Comparison of ENCODE assay signal across 1 cellular context in the genomic region with DNA sequence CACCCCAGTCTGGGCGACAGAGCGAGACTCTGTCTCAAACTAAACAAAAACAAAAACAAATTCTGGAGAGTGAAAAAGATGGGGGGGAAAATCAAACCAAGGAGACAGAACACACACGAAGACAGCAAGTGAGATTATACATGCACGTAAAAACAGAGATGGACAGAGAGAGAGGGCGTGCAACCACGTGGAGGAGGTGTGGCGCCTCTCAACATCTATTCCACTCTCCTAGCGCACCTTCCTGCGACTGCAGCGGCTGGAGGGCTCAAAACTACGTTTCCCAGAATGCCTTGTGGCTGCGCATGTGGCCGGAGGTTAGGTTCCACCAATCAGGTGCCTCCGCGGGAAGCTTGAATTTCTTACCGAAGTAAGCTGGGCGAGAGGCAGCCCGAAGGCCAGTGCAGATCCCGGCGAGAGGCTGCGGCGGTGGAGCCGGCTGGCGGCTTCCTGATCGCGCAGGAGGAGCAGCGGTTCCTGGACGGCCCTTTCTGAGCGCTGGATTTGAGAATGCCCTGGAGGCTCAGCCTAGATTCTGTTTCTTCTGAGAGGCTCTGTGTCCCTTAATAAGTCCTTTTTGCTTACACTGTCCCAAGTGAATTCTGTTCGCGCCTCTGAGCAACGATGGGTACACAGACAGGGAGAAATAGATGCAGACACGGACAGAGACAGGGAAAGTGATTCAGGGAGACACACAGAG.
TF ChIP-seq lines count a peak whose summit lies in the region.

No MANE protein-coding gene starts in this region.

TF ChIP-seq in GM23338, 12 proteins besides CTCF, POLR2A, EP300 and RAD21 (continued from another document):
- TF ChIP-seq, protein P1, sequence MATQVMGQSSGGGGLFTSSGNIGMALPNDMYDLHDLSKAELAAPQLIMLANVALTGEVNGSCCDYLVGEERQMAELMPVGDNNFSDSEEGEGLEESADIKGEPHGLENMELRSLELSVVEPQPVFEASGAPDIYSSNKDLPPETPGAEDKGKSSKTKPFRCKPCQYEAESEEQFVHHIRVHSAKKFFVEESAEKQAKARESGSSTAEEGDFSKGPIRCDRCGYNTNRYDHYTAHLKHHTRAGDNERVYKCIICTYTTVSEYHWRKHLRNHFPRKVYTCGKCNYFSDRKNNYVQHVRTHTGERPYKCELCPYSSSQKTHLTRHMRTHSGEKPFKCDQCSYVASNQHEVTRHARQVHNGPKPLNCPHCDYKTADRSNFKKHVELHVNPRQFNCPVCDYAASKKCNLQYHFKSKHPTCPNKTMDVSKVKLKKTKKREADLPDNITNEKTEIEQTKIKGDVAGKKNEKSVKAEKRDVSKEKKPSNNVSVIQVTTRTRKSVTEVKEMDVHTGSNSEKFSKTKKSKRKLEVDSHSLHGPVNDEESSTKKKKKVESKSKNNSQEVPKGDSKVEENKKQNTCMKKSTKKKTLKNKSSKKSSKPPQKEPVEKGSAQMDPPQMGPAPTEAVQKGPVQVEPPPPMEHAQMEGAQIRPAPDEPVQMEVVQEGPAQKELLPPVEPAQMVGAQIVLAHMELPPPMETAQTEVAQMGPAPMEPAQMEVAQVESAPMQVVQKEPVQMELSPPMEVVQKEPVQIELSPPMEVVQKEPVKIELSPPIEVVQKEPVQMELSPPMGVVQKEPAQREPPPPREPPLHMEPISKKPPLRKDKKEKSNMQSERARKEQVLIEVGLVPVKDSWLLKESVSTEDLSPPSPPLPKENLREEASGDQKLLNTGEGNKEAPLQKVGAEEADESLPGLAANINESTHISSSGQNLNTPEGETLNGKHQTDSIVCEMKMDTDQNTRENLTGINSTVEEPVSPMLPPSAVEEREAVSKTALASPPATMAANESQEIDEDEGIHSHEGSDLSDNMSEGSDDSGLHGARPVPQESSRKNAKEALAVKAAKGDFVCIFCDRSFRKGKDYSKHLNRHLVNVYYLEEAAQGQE (IDR thresholded peaks at IDR 0.05; ENCODE audit: unreplicated experiment) = no peak
TF ChIP-seq in GM23338: peak in this region for 3.
